Comparison of ENCODE assay signal across 22 cellular contexts in the genomic region with DNA sequence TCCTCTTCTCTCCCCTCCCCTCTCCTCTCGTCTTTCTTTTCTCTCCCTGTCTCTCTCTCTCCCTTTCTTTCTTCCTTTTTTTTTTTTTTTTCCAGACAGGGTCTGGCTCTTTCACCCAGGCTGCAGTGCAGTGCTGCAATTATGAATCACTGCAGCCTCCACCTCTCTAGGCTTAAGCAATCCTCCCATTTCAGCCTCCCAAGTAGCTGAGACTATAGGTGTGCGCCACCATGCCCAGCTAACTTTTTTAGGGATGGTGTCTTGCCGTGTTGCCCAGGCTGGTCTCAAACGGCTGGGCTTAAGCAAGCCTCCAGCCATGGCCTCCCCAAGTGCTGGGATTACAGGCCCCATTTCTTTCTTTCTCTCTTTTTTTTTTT.
"Had no signal": no experiment of that assay in that cellular context is flagged by ENCODE, and none has a peak within 500 bp of the region (broad histone marks: within the 10 kb centered on the region; RNA-seq: fewer than 3 reads in every experiment).

No MANE protein-coding gene starts in this region.

- FAIRE-seq: bronchial epithelial cell, islet of Langerhans, small intestine, TTC549 had no signal

- H3K36me3 ChIP-seq: heart left ventricle had no signal

- H3K27ac ChIP-seq: epithelial cell of prostate, heart left ventricle had no signal

- H3K27me3 Mint-ChIP-seq: activated naive CD8-positive, alpha-beta T cell treated with anti-CD3 and anti-CD28 coated beads, Interleukin-2, amount 10 ng/mL, durations not matched to agents 7 days and 5 days; activated T-cell treated with anti-CD3 and anti-CD28 coated beads, Interleukin-2, amount 50 U/mL, for 24 hours had no signal

- DNase-seq: activated naive CD4-positive, alpha-beta T cell treated with Interleukin-2 at 50 U/mL for 16 hours; activated naive CD8-positive, alpha-beta T cell treated with anti-CD3 and anti-CD28 coated beads, Interleukin-2, amount 10 ng/mL, durations not matched to agents 7 days and 5 days; activated T-cell treated with anti-CD3 and anti-CD28 coated beads, Interleukin-2, amount 50 U/mL, for 24 hours; amniotic stem cell; cerebellar nuclear complex; cortex of kidney; heart left ventricle; left ventricle myocardium superior; mammary epithelial cell; occipital lobe; small intestine; stimulated activated CD4-positive, alpha-beta T cell treated with anti-CD3 and anti-CD28 coated beads, Interleukin-15, amount 100 ng/mL, for 24 hours; stimulated activated CD8-positive, alpha-beta memory T cell treated with anti-CD3 and anti-CD28 coated beads, Interleukin-4, amount 100 ng/mL, for 48 hours; stimulated activated naive CD8-positive, alpha-beta T cell treated with anti-CD3 and anti-CD28 coated beads, Interleukin-15, Interleukin-2, amounts not matched to agents 100 U/mL and 50 U/mL, for 24 hours; T-helper 1 cell had no signal

- H3K4me3 Mint-ChIP-seq: activated naive CD8-positive, alpha-beta T cell treated with anti-CD3 and anti-CD28 coated beads, Interleukin-2, amount 10 ng/mL, durations not matched to agents 7 days and 5 days; activated T-cell treated with anti-CD3 and anti-CD28 coated beads, Interleukin-2, amount 50 U/mL, for 24 hours; neural crest cell had no signal

- ATAC-seq: heart left ventricle; left ventricle myocardium superior; sciatic nerve; stimulated activated naive CD8-positive, alpha-beta T cell treated with anti-CD3 and anti-CD28 coated beads, Interleukin-15, Interleukin-2, amounts not matched to agents 100 U/mL and 50 U/mL, for 24 hours had no signal

- H3K9me3 Mint-ChIP-seq: activated naive CD8-positive, alpha-beta T cell treated with anti-CD3 and anti-CD28 coated beads, Interleukin-2, amount 10 ng/mL, durations not matched to agents 7 days and 5 days; activated T-cell treated with anti-CD3 and anti-CD28 coated beads, Interleukin-2, amount 50 U/mL, for 24 hours; activated T-helper 2 cell treated with anti-CD3 and anti-CD28 coated beads, Interferon-gamma antibody, Interleukin-2, Interleukin-4, amounts not matched to agents 10 μg/mL and 5 μg/mL and 100 μg/mL, durations not matched to agents 14 hours and 24 hours and 36 hours; neural crest cell had no signal

- H3K27ac Mint-ChIP-seq: activated naive CD8-positive, alpha-beta T cell treated with anti-CD3 and anti-CD28 coated beads, Interleukin-2, amount 10 ng/mL, durations not matched to agents 7 days and 5 days; activated T-cell treated with anti-CD3 and anti-CD28 coated beads, Interleukin-2, amount 50 U/mL, for 24 hours; activated T-helper 2 cell treated with anti-CD3 and anti-CD28 coated beads, Interferon-gamma antibody, Interleukin-2, Interleukin-4, amounts not matched to agents 10 μg/mL and 5 μg/mL and 100 μg/mL, durations not matched to agents 14 hours and 24 hours and 36 hours had no signal

- H3K4me1 Mint-ChIP-seq: neural crest cell had no signal

- H3K36me3 Mint-ChIP-seq: activated naive CD8-positive, alpha-beta T cell treated with anti-CD3 and anti-CD28 coated beads, Interleukin-2, amount 10 ng/mL, durations not matched to agents 7 days and 5 days had no signal

- H3K4me3 ChIP-seq: heart left ventricle had no signal

- H3K27me3 ChIP-seq: heart left ventricle had no signal

- H3K9me3 ChIP-seq: heart left ventricle had no signal
